ENCODE assay signal across 8 cellular contexts in genomic region chr14:104563742-104564615, GRCh38. TPM values are rescaled to one million over a fixed set of nuclear protein-coding genes. Genes with fewer than 3 reads are reported as not detected.
DNase-seq lines count a peak whose midpoint lies in the region; ATAC-seq and TF ChIP-seq lines count a peak whose summit lies in the region.

No MANE protein-coding gene starts in this region.

- ATAC-seq in HG03196 (IDR thresholded peaks at IDR 0.05; ENCODE audit: unreplicated experiment) (no peak), HG02970 (IDR thresholded peaks at IDR 0.05; ENCODE audit: low FRiP score, unreplicated experiment) (no peak)

- H4K20me1 ChIP-seq in MM.1S (ENCODE audit: insufficient read depth, low read length) (no peaks in the 10 kb centered on the region), smooth muscle cell (ENCODE audit: low read depth) (no peaks in the 10 kb centered on the region)

- peak; percentile 34 for TF ChIP-seq CTCF in MM.1S (IDR thresholded peaks at IDR 0.05; ENCODE audit: low read length)
- peak; percentile 94 for TF ChIP-seq CTCF in smooth muscle cell (IDR thresholded peaks at IDR 0.05; ENCODE audit: borderline replicate concordance, insufficient read depth, poor library complexity, severe bottlenecking)

- H3K9ac ChIP-seq in MM.1S (ENCODE audit: low read length) (no peak overlapping the region), smooth muscle cell (ENCODE audit: low read depth) (no peak overlapping the region)

- 19% methylated on average over 26 of the region's 27 CpGs for WGBS in smooth muscle cell (ENCODE audit: low lambda C conversion rate)

- H3K9me3 ChIP-seq in MM.1S (replicated peaks; ENCODE audit: insufficient read depth, low read length) = no peaks in the 10 kb centered on the region
- no peaks in the 10 kb centered on the region for H3K9me3 ChIP-seq in smooth muscle cell (replicated peaks; ENCODE audit: low read depth)

- H3K36me3 ChIP-seq in MM.1S (replicated peaks; ENCODE audit: insufficient read depth, low read length) (no peaks in the 10 kb centered on the region), smooth muscle cell (ENCODE audit: low read depth) (no peaks in the 10 kb centered on the region)

- H3K27ac ChIP-seq in MM.1S (ENCODE audit: low read length) (no peak overlapping the region), smooth muscle cell (ENCODE audit: low read depth) (no peak overlapping the region)

- H3F3A ChIP-seq in MM.1S (ENCODE audit: insufficient read depth, low read length) = no peaks in the 10 kb centered on the region
- no peaks in the 10 kb centered on the region for H3F3A ChIP-seq in smooth muscle cell (ENCODE audit: low read depth)

- H3K4me1 ChIP-seq in MM.1S (ENCODE audit: low read length) = no peaks in the 10 kb centered on the region
- no peaks in the 10 kb centered on the region for H3K4me1 ChIP-seq in smooth muscle cell (ENCODE audit: low read depth)

- no peak overlapping the region for H3K4me3 ChIP-seq in MM.1S (ENCODE audit: low read length)
- H3K4me3 ChIP-seq in smooth muscle cell = no peak overlapping the region

- H3K9me2 ChIP-seq in MM.1S (replicated peaks; ENCODE audit: insufficient read depth, low read length) = no peaks in the 10 kb centered on the region

- H3K79me2 ChIP-seq in MM.1S (ENCODE audit: low read length) (no peaks in the 10 kb centered on the region), smooth muscle cell (ENCODE audit: low read depth) (no peaks in the 10 kb centered on the region)

- H2AFZ ChIP-seq in MM.1S (ENCODE audit: low read length) = no peak overlapping the region
- no peak overlapping the region for H2AFZ ChIP-seq in smooth muscle cell (ENCODE audit: low read depth)

- DNase-seq in DMS79 treated with DMSO at 0.1 percent for 48 hours (lab: John Stamatoyannopoulos, UW) = peak; percentile 92
- DNase-seq in MM.1S = no peak
- peak; percentile 26 for DNase-seq in T-helper 22 cell (ENCODE audit: low read depth)
- DNase-seq in astrocyte of the hippocampus (ENCODE audit: low read depth, low spot score) = peak; percentile 78
- DNase-seq in hippocampal formation (lab: John Stamatoyannopoulos, UW) = peak; percentile 21 to 63
- DNase-seq in smooth muscle cell (lab: John Stamatoyannopoulos, UW; ENCODE audit: unreplicated experiment) = peak; percentile 50

- no peak overlapping the region for H3K4me2 ChIP-seq in MM.1S (ENCODE audit: low read depth, low read length)
- peak overlapping the region; percentile 50 for H3K4me2 ChIP-seq in smooth muscle cell

- H3K27me3 ChIP-seq in MM.1S (replicated peaks; ENCODE audit: insufficient read depth, low read length) (peaks cover 33% of the 10 kb centered on the region), smooth muscle cell (ENCODE audit: low read depth) (no peaks in the 10 kb centered on the region)

RNA-seq across cellular contexts. Expression of gene C14orf180, which starts 15.6 kb away (rescaled TPM):
- 0.54 and 0.63 TPM in 2 replicates for total RNA-seq in smooth muscle cell
- polyA plus RNA-seq in smooth muscle cell = 0.35 and 1.2 TPM in 2 replicates

RNA-seq across cellular contexts. Expression of gene TMEM179, which starts 40.6 kb away (rescaled TPM):
- 1.8 and 4.8 TPM in 2 replicates for total RNA-seq in smooth muscle cell
- 0.87 and 1.9 TPM in 2 replicates for polyA plus RNA-seq in smooth muscle cell
